ENCODE assay signal across 25 cellular contexts in genomic region chr3:112012205-112012604, GRCh38. TPM values are rescaled to one million over a fixed set of nuclear protein-coding genes. Genes with fewer than 3 reads are reported as not detected.
"Had no signal": no experiment of that assay in that cellular context is flagged by ENCODE, and none has a peak within 500 bp of the region (broad histone marks: within the 10 kb centered on the region; RNA-seq: fewer than 3 reads in every experiment).

No MANE protein-coding gene starts in this region.

- H3K9me3 ChIP-seq: Peyer's patch had no signal

- H3K4me1 ChIP-seq: Peyer's patch had no signal

- H3K27me3 Mint-ChIP-seq: activated CD4-positive, alpha-beta memory T cell treated with anti-CD3 and anti-CD28 coated beads, Interleukin-2, amount 10 ng/mL, durations not matched to agents 7 days and 5 days; activated CD4-positive, alpha-beta T cell treated with anti-CD3 and anti-CD28 coated beads for 36 hours; activated naive CD4-positive, alpha-beta T cell treated with anti-CD3 and anti-CD28 coated beads, Interleukin-2, amount 50 U/mL, for 24 hours; T-cell had no signal

- H3K4me3 Mint-ChIP-seq: activated CD4-positive, alpha-beta memory T cell treated with anti-CD3 and anti-CD28 coated beads, Interleukin-2, amount 10 ng/mL, durations not matched to agents 7 days and 5 days; activated CD4-positive, alpha-beta T cell treated with anti-CD3 and anti-CD28 coated beads for 36 hours; T-cell had no signal

- DNase-seq: activated CD4-positive, alpha-beta memory T cell treated with anti-CD3 and anti-CD28 coated beads, Interleukin-2, amount 10 ng/mL, durations not matched to agents 7 days and 5 days; activated CD4-positive, alpha-beta T cell treated with anti-CD3 and anti-CD28 coated beads for 36 hours; activated CD4-positive, alpha-beta T cell treated with anti-CD3 and anti-CD28 coated beads, Interleukin-2, amount 50 U/mL, for 1 hour; activated CD8-positive, alpha-beta memory T cell treated with anti-CD3 and anti-CD28 coated beads, Interleukin-2, amount 50 U/mL, for 4 hours; activated T-cell treated with anti-CD3 and anti-CD28 coated beads, Interleukin-2, amount 50 U/mL, for 72 hours; aorta; MG63; MV-4-11; NCI-H1417 treated with DMSO at 0.1 percent for 48 hours; NCI-H1694; NCI-H2029; NCI-H2107; NCI-H2171 treated with DMSO at 0.1 percent for 48 hours; NCI-H226; NCI-H526 treated with DMSO at 0.1 percent for 48 hours; Peyer's patch; SHP77 treated with DMSO at 0.1 percent for 48 hours; T-cell; T-helper 2 cell; WERI-Rb-1 had no signal

- H3K27ac Mint-ChIP-seq: activated CD4-positive, alpha-beta memory T cell treated with anti-CD3 and anti-CD28 coated beads, Interleukin-2, amount 10 ng/mL, durations not matched to agents 7 days and 5 days; activated CD4-positive, alpha-beta T cell treated with anti-CD3 and anti-CD28 coated beads for 36 hours; activated T-cell treated with anti-CD3 and anti-CD28 coated beads, Interleukin-2, amount 50 U/mL, for 72 hours; T-cell had no signal

- H3K9me3 Mint-ChIP-seq: activated CD4-positive, alpha-beta memory T cell treated with anti-CD3 and anti-CD28 coated beads, Interleukin-2, amount 10 ng/mL, durations not matched to agents 7 days and 5 days; activated naive CD4-positive, alpha-beta T cell treated with anti-CD3 and anti-CD28 coated beads, Interleukin-2, amount 50 U/mL, for 24 hours; activated T-cell treated with anti-CD3 and anti-CD28 coated beads, Interleukin-2, amount 50 U/mL, for 72 hours; T-cell had no signal

- H3K36me3 Mint-ChIP-seq: activated naive CD4-positive, alpha-beta T cell treated with anti-CD3 and anti-CD28 coated beads, Interleukin-2, amount 50 U/mL, for 24 hours; T-cell had no signal

- H3K4me3 ChIP-seq: MG63, Peyer's patch had no signal

- H3K36me3 ChIP-seq: MG63, Peyer's patch had no signal

- H3K27ac ChIP-seq: Peyer's patch, RWPE1, WERI-Rb-1 had no signal

- H3K27me3 ChIP-seq: MG63, Peyer's patch had no signal

- ATAC-seq: activated CD4-positive, alpha-beta T cell treated with anti-CD3 and anti-CD28 coated beads for 36 hours; activated T-cell treated with anti-CD3 and anti-CD28 coated beads, Interleukin-2, amount 50 U/mL, for 72 hours; T-cell had no signal

RNA-seq across cellular contexts. Expression of gene TAGLN3, which starts 13.5 kb away (rescaled TPM):
- total RNA-seq: aorta, NCI-H460, SK-MEL-5, T-cell had no signal
- polyA plus RNA-seq: aorta had no signal

RNA-seq across cellular contexts. Expression of gene TMPRSS7, which starts 22.3 kb away (rescaled TPM):
- total RNA-seq: activated CD4-positive, alpha-beta memory T cell treated with anti-CD3 and anti-CD28 coated beads, Interleukin-2, amount 10 ng/mL, durations not matched to agents 7 days and 5 days; activated CD4-positive, alpha-beta T cell treated with anti-CD3 and anti-CD28 coated beads for 36 hours; activated CD8-positive, alpha-beta memory T cell treated with anti-CD3 and anti-CD28 coated beads for 36 hours; aorta; Peyer's patch; SK-MEL-5 had no signal
- polyA plus RNA-seq: aorta had no signal
